ENCODE assay signal across 18 cellular contexts in genomic region chr18:57230861-57231260, GRCh38.
"Had no signal": no experiment of that assay in that cellular context is flagged by ENCODE, and none has a peak within 500 bp of the region (broad histone marks: within the 10 kb centered on the region; RNA-seq: fewer than 3 reads in every experiment).

No MANE protein-coding gene starts in this region.

- DNase-seq: activated CD4-positive, alpha-beta T cell treated with anti-CD3 and anti-CD28 coated beads for 36 hours; activated CD4-positive, alpha-beta T cell treated with anti-CD3 and anti-CD28 coated beads, Interleukin-2, amount 50 U/mL, for 48 hours; activated naive CD4-positive, alpha-beta T cell; activated naive CD8-positive, alpha-beta T cell treated with anti-CD3 and anti-CD28 coated beads for 36 hours; amniotic stem cell; brain microvascular endothelial cell; colonic mucosa; gastrocnemius medialis; heart left ventricle; immature natural killer cell; mesenchymal stem cell; naive thymus-derived CD4-positive, alpha-beta T cell; retina; stimulated activated naive B cell treated with anti-CD40 and anti-IgM and Interleukin-4, amounts not matched to agents 10 μg/mL and 1 μg/mL and 100 μg/mL, for 72 hours; thyroid gland had no signal

- H3K9me3 Mint-ChIP-seq: central memory CD8-positive, alpha-beta T cell; T-helper 2 cell treated with Interferon-gamma antibody and Interleukin-4, amounts not matched to agents 5 μg/mL and 100 μg/mL, for 36 hours had no signal

- H3K36me3 Mint-ChIP-seq: activated naive CD8-positive, alpha-beta T cell treated with anti-CD3 and anti-CD28 coated beads for 36 hours; immature natural killer cell; stimulated activated naive B cell treated with anti-CD40 and anti-IgM and Interleukin-4, amounts not matched to agents 10 μg/mL and 1 μg/mL and 100 μg/mL, for 72 hours had no signal

- H3K36me3 ChIP-seq: brain microvascular endothelial cell, colonic mucosa, gastrocnemius medialis, heart left ventricle, neutrophil, thyroid gland had no signal

- H3K27ac ChIP-seq: brain microvascular endothelial cell, colonic mucosa, gastrocnemius medialis, heart left ventricle, neutrophil, thyroid gland had no signal

- H3K27ac Mint-ChIP-seq: activated CD4-positive, alpha-beta T cell treated with anti-CD3 and anti-CD28 coated beads for 36 hours; activated naive CD8-positive, alpha-beta T cell treated with anti-CD3 and anti-CD28 coated beads for 36 hours; immature natural killer cell; naive thymus-derived CD4-positive, alpha-beta T cell; stimulated activated naive B cell treated with anti-CD40 and anti-IgM and Interleukin-4, amounts not matched to agents 10 μg/mL and 1 μg/mL and 100 μg/mL, for 72 hours; T-helper 2 cell treated with Interferon-gamma antibody and Interleukin-4, amounts not matched to agents 5 μg/mL and 100 μg/mL, for 36 hours had no signal

- H3K9me3 ChIP-seq: colonic mucosa, gastrocnemius medialis, neutrophil, thyroid gland had no signal

- H3K27me3 ChIP-seq: brain microvascular endothelial cell, colonic mucosa, gastrocnemius medialis, heart left ventricle, neutrophil, thyroid gland had no signal

- H3K4me1 Mint-ChIP-seq: activated CD4-positive, alpha-beta T cell treated with anti-CD3 and anti-CD28 coated beads for 36 hours; activated naive CD8-positive, alpha-beta T cell treated with anti-CD3 and anti-CD28 coated beads for 36 hours; central memory CD8-positive, alpha-beta T cell; immature natural killer cell; naive thymus-derived CD4-positive, alpha-beta T cell; stimulated activated naive B cell treated with anti-CD40 and anti-IgM and Interleukin-4, amounts not matched to agents 10 μg/mL and 1 μg/mL and 100 μg/mL, for 72 hours had no signal

- H3K4me3 Mint-ChIP-seq: activated CD4-positive, alpha-beta T cell treated with anti-CD3 and anti-CD28 coated beads for 36 hours; activated naive CD8-positive, alpha-beta T cell treated with anti-CD3 and anti-CD28 coated beads for 36 hours; central memory CD8-positive, alpha-beta T cell; immature natural killer cell; stimulated activated naive B cell treated with anti-CD40 and anti-IgM and Interleukin-4, amounts not matched to agents 10 μg/mL and 1 μg/mL and 100 μg/mL, for 72 hours; T-helper 2 cell treated with Interferon-gamma antibody and Interleukin-4, amounts not matched to agents 5 μg/mL and 100 μg/mL, for 36 hours had no signal

- ATAC-seq: activated CD4-positive, alpha-beta T cell treated with anti-CD3 and anti-CD28 coated beads for 36 hours; gastrocnemius medialis; heart left ventricle; naive thymus-derived CD4-positive, alpha-beta T cell; stimulated activated naive B cell treated with anti-CD40 and anti-IgM and Interleukin-4, amounts not matched to agents 10 μg/mL and 1 μg/mL and 100 μg/mL, for 72 hours had no signal

- H3K4me1 ChIP-seq: colonic mucosa, gastrocnemius medialis, heart left ventricle, thyroid gland had no signal

- H3K4me3 ChIP-seq: colonic mucosa, gastrocnemius medialis, heart left ventricle, thyroid gland had no signal
